ENCODE assay signal across 11 cellular contexts in genomic region chr18:28108801-28109200, GRCh38.
DNase-seq lines count a peak whose midpoint lies in the region; ATAC-seq and TF ChIP-seq lines count a peak whose summit lies in the region.
"Had no signal": no experiment of that assay in that cellular context is flagged by ENCODE, and none has a peak within 500 bp of the region (broad histone marks: within the 10 kb centered on the region; RNA-seq: fewer than 3 reads in every experiment).

No MANE protein-coding gene starts in this region.

- no peak overlapping the region for H3K27ac ChIP-seq in mesenchymal stem cell (ENCODE audit: low read length, poor library complexity, severe bottlenecking)
- H3K27ac ChIP-seq: neutrophil, upper lobe of right lung had no signal

- no peaks in the 10 kb centered on the region for H3K9me3 ChIP-seq in Loucy (ENCODE audit: insufficient read depth, low read depth, low read length)
- H3K9me3 ChIP-seq in mesenchymal stem cell (ENCODE audit: control insufficient read depth, low read length), result no peaks in the 10 kb centered on the region
- H3K9me3 ChIP-seq: neutrophil, upper lobe of right lung had no signal

- no peaks in the 10 kb centered on the region for H3K9me2 ChIP-seq in Loucy (replicated peaks; ENCODE audit: low read depth, low read length)

- H3K4me3 ChIP-seq in Loucy (ENCODE audit: low read length, poor library complexity, severe bottlenecking), result no peak overlapping the region
- H3K4me3 ChIP-seq in cardiac fibroblast (replicated peaks in 1 of 2; ENCODE audit: low read depth in 2 of 2, low read length in 2 of 2), result no peak overlapping the region
- H3K4me3 ChIP-seq in mesenchymal stem cell (ENCODE audit: insufficient read depth in 1 of 2, low read depth in 1 of 2, low read length in 2 of 2), result no peak overlapping the region
- H3K4me3 ChIP-seq: upper lobe of right lung had no signal

- H2BK15ac ChIP-seq in mesenchymal stem cell (ENCODE audit: low read depth, poor library complexity, severe bottlenecking), result no peak overlapping the region

- H3K79me1 ChIP-seq in mesenchymal stem cell (replicated peaks; ENCODE audit: low read length, poor library complexity, severe bottlenecking), result peaks cover 10% of the 10 kb centered on the region

- no peak overlapping the region for H4K91ac ChIP-seq in mesenchymal stem cell (ENCODE audit: low read length)

- H4K8ac ChIP-seq in mesenchymal stem cell (ENCODE audit: low read length), result no peak overlapping the region

- no peak overlapping the region for H3K18ac ChIP-seq in mesenchymal stem cell (ENCODE audit: low read depth in 1 of 2, low read length in 2 of 2)

- 42% methylated on average over 2 of the region's 3 CpGs for WGBS in mesenchymal stem cell

- ATAC-seq in GM21717 (IDR thresholded peaks at IDR 0.05; ENCODE audit: unreplicated experiment) (no peak), HG02938 (IDR thresholded peaks at IDR 0.05; ENCODE audit: unreplicated experiment) (no peak), GM21529 (IDR thresholded peaks at IDR 0.05; ENCODE audit: unreplicated experiment) (no peak)
- ATAC-seq: upper lobe of right lung had no signal

- H3K23ac ChIP-seq in mesenchymal stem cell (ENCODE audit: low read length in 2 of 2), result no peak overlapping the region

- H2BK120ac ChIP-seq in mesenchymal stem cell (ENCODE audit: low read depth, low read length), result no peak overlapping the region

- no peaks in the 10 kb centered on the region for H3K36me3 ChIP-seq in Loucy (ENCODE audit: insufficient read depth, low read length)
- H3K36me3 ChIP-seq in mesenchymal stem cell (ENCODE audit: control insufficient read depth in 1 of 2, insufficient read depth in 2 of 2, low read depth in 1 of 2, low read length in 2 of 2), result no peaks in the 10 kb centered on the region
- H3K36me3 ChIP-seq: neutrophil, upper lobe of right lung had no signal

- no peak overlapping the region for H3K4ac ChIP-seq in mesenchymal stem cell (ENCODE audit: low read depth in 1 of 2, low read length in 2 of 2)

- H3F3A ChIP-seq in Loucy (ENCODE audit: low read depth), result no peaks in the 10 kb centered on the region

- TF ChIP-seq CTCF in Loucy (conservative IDR thresholded peaks at IDR 0.05; ENCODE audit: low read length), result peak; percentile 52
- no peak for TF ChIP-seq CTCF in cardiac fibroblast (IDR thresholded peaks at IDR 0.05; ENCODE audit: low read depth, low read length)

- H3K14ac ChIP-seq in mesenchymal stem cell (ENCODE audit: low read length in 2 of 2), result no peak overlapping the region

- H4K20me1 ChIP-seq in Loucy (ENCODE audit: insufficient read depth, low read length, poor library complexity, severe bottlenecking), result no peaks in the 10 kb centered on the region

- intact Hi-C loops in posterior vena cava (cut with DNase I), result no loop called here

- H2AFZ ChIP-seq in Loucy (ENCODE audit: low read length) (no peak overlapping the region), mesenchymal stem cell (ENCODE audit: low read depth, low read length) (no peak overlapping the region)

- peak; percentile 22 for DNase-seq in ELR (ENCODE audit: low read depth)
- peak; percentile 35 to 53 for DNase-seq in cardiac fibroblast (ENCODE audit: low read depth in 2 of 2)
- DNase-seq in mesenchymal stem cell, result peak; percentile 25
- no peak for DNase-seq in posterior vena cava (ENCODE audit: low spot score)
- DNase-seq: activated CD4-positive, alpha-beta T cell treated with anti-CD3 and anti-CD28 coated beads, Interleukin-2, amount 10 ng/mL, durations not matched to agents 24 days and 14 days; upper lobe of right lung had no signal

- H2AK5ac ChIP-seq in mesenchymal stem cell (ENCODE audit: low read length, severe bottlenecking), result no peak overlapping the region

- H3K79me2 ChIP-seq in Loucy (ENCODE audit: insufficient read depth, low read length), result peaks cover 13% of the 10 kb centered on the region; the same call in 1 of the 2 replicates

- no peak overlapping the region for H2BK5ac ChIP-seq in mesenchymal stem cell (ENCODE audit: low read depth, low read length, poor library complexity, severe bottlenecking)

- no peak overlapping the region for H2BK12ac ChIP-seq in mesenchymal stem cell (ENCODE audit: low read length in 2 of 2)

- no peaks in the 10 kb centered on the region for H3K27me3 ChIP-seq in Loucy (ENCODE audit: insufficient read depth, low read length, poor library complexity, severe bottlenecking)
- H3K27me3 ChIP-seq in mesenchymal stem cell (ENCODE audit: control insufficient read depth in 1 of 2, insufficient read depth in 1 of 2, low read length in 2 of 2), result no peaks in the 10 kb centered on the region
- H3K27me3 ChIP-seq: neutrophil, upper lobe of right lung had no signal

- no peak overlapping the region for H3K4me2 ChIP-seq in Loucy (ENCODE audit: low read depth, low read length, poor library complexity, severe bottlenecking)
- no peak overlapping the region for H3K4me2 ChIP-seq in mesenchymal stem cell (ENCODE audit: low read length, poor library complexity, severe bottlenecking)

- H3K4me1 ChIP-seq in Loucy (ENCODE audit: insufficient read depth, low read length, poor library complexity, severe bottlenecking) (no peaks in the 10 kb centered on the region), mesenchymal stem cell (ENCODE audit: control insufficient read depth, insufficient read depth, low read depth, low read length) (peaks cover 5% of the 10 kb centered on the region)
- H3K4me1 ChIP-seq: upper lobe of right lung had no signal

- H3K9ac ChIP-seq in Loucy (ENCODE audit: low read depth, low read length, poor library complexity, severe bottlenecking), result no peak overlapping the region
- no peak overlapping the region for H3K9ac ChIP-seq in mesenchymal stem cell (ENCODE audit: low read length)
